Comparison of ENCODE assay signal across 13 cellular contexts in the genomic region with DNA sequence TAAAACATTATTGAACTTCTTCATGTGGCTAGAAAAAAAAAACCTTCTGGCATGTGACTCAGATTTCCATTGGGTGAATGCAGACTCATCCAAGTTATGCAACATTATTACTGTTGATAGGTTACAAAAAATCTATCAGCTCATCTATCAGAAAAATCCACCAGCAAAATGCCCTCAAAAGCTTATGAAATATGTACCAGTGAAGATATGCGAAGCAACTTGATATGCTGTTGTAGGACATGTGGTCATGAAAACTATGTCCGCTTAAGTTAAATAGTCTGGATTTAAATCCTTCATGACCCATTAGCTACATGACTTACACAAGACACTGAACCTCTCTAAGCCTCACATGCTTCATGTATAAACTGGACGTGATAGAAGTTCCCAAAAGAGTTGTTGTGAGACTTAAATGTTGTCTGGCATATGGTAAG. TPM values are rescaled to one million over a fixed set of nuclear protein-coding genes. Genes with fewer than 3 reads are reported as not detected.
DNase-seq lines count a peak whose midpoint lies in the region; ATAC-seq, FAIRE-seq and TF ChIP-seq lines count a peak whose summit lies in the region.
"Had no signal": no experiment of that assay in that cellular context is flagged by ENCODE, and none has a peak within 500 bp of the region (broad histone marks: within the 10 kb centered on the region; RNA-seq: fewer than 3 reads in every experiment).

No MANE protein-coding gene starts in this region.

- no peaks in the 10 kb centered on the region for H4K20me1 ChIP-seq in HepG2 (ENCODE audit: insufficient read depth, low read length)

- no peak for TF ChIP-seq EP300 in HepG2 (IDR thresholded peaks at IDR 0.05; ENCODE audit: low read depth in 2 of 2, low read length in 2 of 2)
- no peak for TF ChIP-seq EP300 in HepG2 (CRISPR knock-in tag; IDR thresholded peaks at IDR 0.05; ENCODE audit: borderline replicate concordance)

- H3K27ac ChIP-seq in coronary artery (peak overlapping the region; percentile 42 to 90), HepG2 (ENCODE audit: extremely low read length, insufficient read depth, low read length) (no peak overlapping the region), stomach smooth muscle (ENCODE audit: low read length) (peak overlapping the region; percentile 49)
- H3K27ac ChIP-seq: neutrophil had no signal

- peak; percentile 68 for DNase-seq in HCEC 1CT
- no peak for DNase-seq in coronary artery (ENCODE audit: low spot score)
- no peak for DNase-seq in HepG2 (ENCODE audit: low spot score)
- no peak for DNase-seq in NCI-H774 (lab: John Stamatoyannopoulos, UW)
- DNase-seq in SIG-M5 treated with dmso at 0.1 percent for 504 hours (lab: John Stamatoyannopoulos, UW; ENCODE audit: unreplicated experiment), result no peak
- DNase-seq in glomerular visceral epithelial cell (ENCODE audit: extremely low spot score), result no peak
- DNase-seq in inferior parietal cortex (ENCODE audit: extremely low spot score), result no peak
- DNase-seq: activated CD4-positive, alpha-beta T cell treated with anti-CD3 and anti-CD28 coated beads, Interleukin-2, amount 10 ng/mL, durations not matched to agents 24 days and 14 days; activated naive CD4-positive, alpha-beta T cell treated with anti-CD3 and anti-CD28 coated beads for 36 hours; CD4-positive, CD25-positive, alpha-beta regulatory T cell; NCI-H1417 had no signal

- no peak for TF ChIP-seq RAD21 in HepG2 (CRISPR knock-in tag; IDR thresholded peaks at IDR 0.05)

- TF ChIP-seq POLR2A in HepG2 (IDR thresholded peaks at IDR 0.05; ENCODE audit: insufficient read depth in 1 of 2, low read depth in 2 of 2, low read length in 2 of 2), result no peak

- no TSS peak for BruUV-seq in HepG2 (replicated peaks; lab: Mats Ljungman, UMichigan)

- in situ Hi-C loops in HepG2 (cut with HindIII; ENCODE audit: extremely low pct_ligation_motif_present, low pct_unique_long_range_greater_than_20kb), result no loop called here

- no peaks in the 10 kb centered on the region for H3K79me2 ChIP-seq in HepG2 (ENCODE audit: insufficient read depth, low read length)

- CTCF ChIA-PET in HepG2 (lab: Yijun Ruan, JAX; ENCODE audit: low intra/inter-chr PET ratio, low total read pairs), result no interaction called here

- no peak overlapping the region for H3K4me2 ChIP-seq in HepG2 (ENCODE audit: low read depth, low read length)

- no peaks in the 10 kb centered on the region for H3K9me3 ChIP-seq in HepG2 (ENCODE audit: low read length)
- H3K9me3 ChIP-seq in stomach smooth muscle (ENCODE audit: control insufficient read depth in 2 of 2, low read length in 2 of 2), result no peaks in the 10 kb centered on the region
- H3K9me3 ChIP-seq: neutrophil had no signal

- no peak for ATAC-seq in HepG2

- H3K36me3 ChIP-seq in HepG2 (replicated peaks in 1 of 2; ENCODE audit: control insufficient read depth in 1 of 2, insufficient read depth in 2 of 2, low read length in 2 of 2) (no peaks in the 10 kb centered on the region), stomach smooth muscle (ENCODE audit: control insufficient read depth in 2 of 2, insufficient read depth in 2 of 2, low read length in 2 of 2) (no peaks in the 10 kb centered on the region)
- H3K36me3 ChIP-seq: neutrophil had no signal

- intact Hi-C loops in HepG2 (cut with micrococcal nuclease; ENCODE audit: unreplicated experiment), result no loop called here

- H3K27me3 ChIP-seq in HepG2 (ENCODE audit: control insufficient read depth in 1 of 2, insufficient read depth in 2 of 2, low read length in 2 of 2) (peaks cover 1 to 3% of the 10 kb centered on the region in 2 experiments; a peak in 1 of 5 replicates), stomach smooth muscle (ENCODE audit: control insufficient read depth in 1 of 2, insufficient read depth in 2 of 2, low read length in 2 of 2) (no peaks in the 10 kb centered on the region)

- H2AFZ ChIP-seq in HepG2 (ENCODE audit: low read length), result no peak overlapping the region

- POLR2A ChIA-PET in HepG2 (lab: Yijun Ruan, JAX), result interaction anchor here (1.3 kb wide), 1 partner anchor 14 kb away, joined by 3 read pairs; no protein-coding TSS in a partner anchor

- no peak for TF ChIP-seq CTCF in coronary artery (IDR thresholded peaks at IDR 0.05)
- TF ChIP-seq CTCF in HepG2 (CRISPR knock-in tag; IDR thresholded peaks at IDR 0.05), result no peak

- 62% methylated on average over 3 of the region's 3 CpGs for WGBS in HepG2 (ENCODE audit: low lambda C conversion rate)

- FAIRE-seq in HepG2 (lab: Jason Lieb, UNC), result peak; percentile 18

- H3K4me3 ChIP-seq in coronary artery (peak overlapping the region; percentile 42), HepG2 (replicated peaks in 1 of 3; ENCODE audit: insufficient read depth in 1 of 3, low read depth in 2 of 3, low read length in 3 of 3) (no peak overlapping the region), stomach smooth muscle (ENCODE audit: low read length in 2 of 2) (peak overlapping the region in 1 of 2 donors; percentile 6)

- H3K9ac ChIP-seq in HepG2 (ENCODE audit: insufficient read depth, low read depth, low read length) (no peak overlapping the region), stomach smooth muscle (ENCODE audit: low read length in 2 of 2) (peak overlapping the region in 1 of 2 donors; percentile 13)

- H3K4me1 ChIP-seq in HepG2 (ENCODE audit: insufficient read depth, low read length) (no peaks in the 10 kb centered on the region), stomach smooth muscle (ENCODE audit: control insufficient read depth, insufficient read depth, low read length) (peaks cover 52% of the 10 kb centered on the region)

TF ChIP-seq in HepG2, 621 proteins besides CTCF, POLR2A, EP300 and RAD21 (continues in another document):
- TF ChIP-seq, protein P1, sequence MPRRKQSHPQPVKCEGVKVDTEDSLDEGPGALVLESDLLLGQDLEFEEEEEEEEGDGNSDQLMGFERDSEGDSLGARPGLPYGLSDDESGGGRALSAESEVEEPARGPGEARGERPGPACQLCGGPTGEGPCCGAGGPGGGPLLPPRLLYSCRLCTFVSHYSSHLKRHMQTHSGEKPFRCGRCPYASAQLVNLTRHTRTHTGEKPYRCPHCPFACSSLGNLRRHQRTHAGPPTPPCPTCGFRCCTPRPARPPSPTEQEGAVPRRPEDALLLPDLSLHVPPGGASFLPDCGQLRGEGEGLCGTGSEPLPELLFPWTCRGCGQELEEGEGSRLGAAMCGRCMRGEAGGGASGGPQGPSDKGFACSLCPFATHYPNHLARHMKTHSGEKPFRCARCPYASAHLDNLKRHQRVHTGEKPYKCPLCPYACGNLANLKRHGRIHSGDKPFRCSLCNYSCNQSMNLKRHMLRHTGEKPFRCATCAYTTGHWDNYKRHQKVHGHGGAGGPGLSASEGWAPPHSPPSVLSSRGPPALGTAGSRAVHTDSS (CRISPR knock-in tag; conservative IDR thresholded peaks at IDR 0.05), result no peak
- TF ChIP-seq HMG20A (CRISPR knock-in tag; IDR thresholded peaks at IDR 0.05; ENCODE audit: borderline replicate concordance) (no peak), ZNF660 (CRISPR knock-in tag; IDR thresholded peaks at IDR 0.05; ENCODE audit: borderline replicate concordance, low read depth) (no peak)

RNA-seq across cellular contexts. Expression of a gene that starts 12.4 kb away (rescaled TPM):
- total RNA-seq in HepG2 (2016; rRNA removed; fragmentation: Illumina TruSeq; extraction: Trizol), result 0.22 and 0.36 TPM in 2 replicates
- 0.30 TPM in 1 of 2 replicates, not detected in the other for total RNA-seq in HepG2 (2016; cell fraction: cytosol; rRNA removed; fragmentation: Illumina TruSeq; extraction: Trizol; ENCODE audit: low read depth)
- total RNA-seq in HepG2 (2016; cell fraction: insoluble cytoplasmic fraction; rRNA removed; fragmentation: Illumina TruSeq; extraction: Trizol), result 0.30 and 0.79 TPM in 2 replicates
- total RNA-seq in HepG2 (2016; cell fraction: membrane; rRNA removed; fragmentation: Illumina TruSeq; extraction: Trizol), result 0.28 and 0.34 TPM in 2 replicates
- 0.19 and 0.44 TPM in 2 replicates for total RNA-seq in HepG2 (2016; cell fraction: nucleus; rRNA removed; fragmentation: Illumina TruSeq; extraction: Trizol)
- 0.24 and 0.26 TPM in 2 replicates for polyA plus RNA-seq in HepG2 (2011; rRNA removed)
- polyA plus RNA-seq in HepG2 (2011; cell fraction: cytosol; rRNA removed), result 0.28 and 0.32 TPM in 2 replicates
- 0.11 and 0.23 TPM in 2 replicates for polyA plus RNA-seq in HepG2 (2011; cell fraction: nucleus; rRNA removed)
- 0.15 and 0.31 TPM in 2 replicates for polyA plus RNA-seq in HepG2 (2012)
- 0.11 and 0.23 TPM in 2 replicates for polyA plus RNA-seq in HepG2 (2016; cell fraction: cytosol; fragmentation: Illumina TruSeq; extraction: Trizol; ENCODE audit: low read depth)
- polyA plus RNA-seq in HepG2 (2016; cell fraction: insoluble cytoplasmic fraction; fragmentation: Illumina TruSeq; extraction: Trizol; ENCODE audit: low read depth), result 0.26 and 0.56 TPM in 2 replicates
- 0.26 and 0.31 TPM in 2 replicates for polyA plus RNA-seq in HepG2 (2016; cell fraction: membrane; fragmentation: Illumina TruSeq; extraction: Trizol; ENCODE audit: low read depth)
- 0.21 and 0.27 TPM in 2 replicates for polyA plus RNA-seq in HepG2 (2016; cell fraction: nucleus; fragmentation: Illumina TruSeq; extraction: Trizol; ENCODE audit: insufficient read depth, low read depth)
- polyA minus RNA-seq in HepG2 (2011; rRNA and poly(A)+ RNA removed; ENCODE audit: low replicate concordance), result 0.42 and 1.2 TPM in 2 replicates
- polyA minus RNA-seq in HepG2 (2011; cell fraction: cytosol; rRNA and poly(A)+ RNA removed), result not detected in 2 replicates
- 0.25 TPM in 1 of 2 replicates, not detected in the other for polyA minus RNA-seq in HepG2 (2011; cell fraction: nucleus; rRNA and poly(A)+ RNA removed)

RNA-seq across cellular contexts. Expression of a gene that starts 26.3 kb away (rescaled TPM):
- total RNA-seq in HepG2 (2016; rRNA removed; fragmentation: Illumina TruSeq; extraction: Trizol), result 106 and 164 TPM in 2 replicates
- total RNA-seq in HepG2 (2016; cell fraction: cytosol; rRNA removed; fragmentation: Illumina TruSeq; extraction: Trizol; ENCODE audit: low read depth), result 28.2 and 36.3 TPM in 2 replicates
- 120 and 172 TPM in 2 replicates for total RNA-seq in HepG2 (2016; cell fraction: insoluble cytoplasmic fraction; rRNA removed; fragmentation: Illumina TruSeq; extraction: Trizol)
- 94.4 and 96.0 TPM in 2 replicates for total RNA-seq in HepG2 (2016; cell fraction: membrane; rRNA removed; fragmentation: Illumina TruSeq; extraction: Trizol)
- total RNA-seq in HepG2 (2016; cell fraction: nucleus; rRNA removed; fragmentation: Illumina TruSeq; extraction: Trizol), result 46.1 and 50.0 TPM in 2 replicates
- 21.8 and 27.6 TPM in 2 replicates for polyA plus RNA-seq in HepG2 (2011; rRNA removed)
- 11.0 and 20.0 TPM in 2 replicates for polyA plus RNA-seq in HepG2 (2011; cell fraction: cytosol; rRNA removed)
- 8.1 and 11.6 TPM in 2 replicates for polyA plus RNA-seq in HepG2 (2011; cell fraction: nucleus; rRNA removed)
- polyA plus RNA-seq in HepG2 (2012), result 74.6 and 95.1 TPM in 2 replicates
- 77.0 and 95.4 TPM in 2 replicates for polyA plus RNA-seq in HepG2 (2016; cell fraction: cytosol; fragmentation: Illumina TruSeq; extraction: Trizol; ENCODE audit: low read depth)
- polyA plus RNA-seq in HepG2 (2016; cell fraction: insoluble cytoplasmic fraction; fragmentation: Illumina TruSeq; extraction: Trizol; ENCODE audit: low read depth), result 263 and 281 TPM in 2 replicates
- polyA plus RNA-seq in HepG2 (2016; cell fraction: membrane; fragmentation: Illumina TruSeq; extraction: Trizol; ENCODE audit: low read depth), result 120 and 139 TPM in 2 replicates
- polyA plus RNA-seq in HepG2 (2016; cell fraction: nucleus; fragmentation: Illumina TruSeq; extraction: Trizol; ENCODE audit: insufficient read depth, low read depth), result 108 and 109 TPM in 2 replicates
- polyA minus RNA-seq in HepG2 (2011; rRNA and poly(A)+ RNA removed; ENCODE audit: low replicate concordance), result 1.3 and 4.9 TPM in 2 replicates
- polyA minus RNA-seq in HepG2 (2011; cell fraction: cytosol; rRNA and poly(A)+ RNA removed), result 15.3 and 15.9 TPM in 2 replicates
- 5.8 and 7.6 TPM in 2 replicates for polyA minus RNA-seq in HepG2 (2011; cell fraction: nucleus; rRNA and poly(A)+ RNA removed)
